In the genomic region with DNA sequence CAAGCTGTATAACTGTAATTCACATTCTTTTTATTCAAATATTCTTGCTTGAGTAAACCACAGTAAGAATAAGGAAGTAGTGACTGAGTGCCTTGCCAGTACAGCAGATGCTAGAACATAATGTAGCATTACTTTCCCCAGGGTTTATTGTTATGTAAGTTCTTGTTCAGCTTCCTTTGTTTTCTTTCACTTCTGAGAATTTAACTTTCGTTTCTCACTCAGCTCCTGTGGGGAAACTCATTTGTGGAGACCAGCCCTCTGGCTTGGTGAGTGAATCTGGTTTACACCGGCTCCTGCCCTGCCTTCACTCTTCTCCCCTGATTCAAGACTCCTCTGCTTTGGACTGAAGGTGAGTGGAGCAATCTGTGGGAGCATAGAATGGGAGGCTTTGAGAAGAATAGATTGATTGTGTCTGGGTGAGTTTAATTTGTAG, we compare ENCODE assay signal across 8 cellular contexts. TPM values are rescaled to one million over a fixed set of nuclear protein-coding genes. Genes with fewer than 3 reads are reported as not detected.
DNase-seq lines count a peak whose midpoint lies in the region; ATAC-seq and TF ChIP-seq lines count a peak whose summit lies in the region.

A gene with protein sequence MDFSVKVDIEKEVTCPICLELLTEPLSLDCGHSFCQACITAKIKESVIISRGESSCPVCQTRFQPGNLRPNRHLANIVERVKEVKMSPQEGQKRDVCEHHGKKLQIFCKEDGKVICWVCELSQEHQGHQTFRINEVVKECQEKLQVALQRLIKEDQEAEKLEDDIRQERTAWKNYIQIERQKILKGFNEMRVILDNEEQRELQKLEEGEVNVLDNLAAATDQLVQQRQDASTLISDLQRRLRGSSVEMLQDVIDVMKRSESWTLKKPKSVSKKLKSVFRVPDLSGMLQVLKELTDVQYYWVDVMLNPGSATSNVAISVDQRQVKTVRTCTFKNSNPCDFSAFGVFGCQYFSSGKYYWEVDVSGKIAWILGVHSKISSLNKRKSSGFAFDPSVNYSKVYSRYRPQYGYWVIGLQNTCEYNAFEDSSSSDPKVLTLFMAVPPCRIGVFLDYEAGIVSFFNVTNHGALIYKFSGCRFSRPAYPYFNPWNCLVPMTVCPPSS (plus strand): TSS at position 240 of the 433 bp plus-strand sequence. CDS start 6,443 bp downstream, outside the sequence.

- H3K27ac ChIP-seq in dorsolateral prefrontal cortex (peak within 1 kb of the TSS in 57 of 59 donors; percentile 4 to 93 (median 83)), lower lobe of right lung (peak within 1 kb of the TSS; percentile 94)

- POLR2A ChIA-PET in activated CD4-positive, alpha-beta T cell treated with anti-CD3 and anti-CD28 coated beads for 36 hours (lab: Charles Lee), result no interaction called here

- DNase-seq in CD1c-positive myeloid dendritic cell (ENCODE audit: extremely low spot score), result peak; percentile 84
- DNase-seq in HS-5 (ENCODE audit: low read depth), result peak; percentile 20
- peak; percentile 77 for DNase-seq in activated CD4-positive, alpha-beta T cell treated with anti-CD3 and anti-CD28 coated beads for 36 hours
- peak in 1 of 10 donors; percentile 20 for DNase-seq in dorsolateral prefrontal cortex
- peak; percentile 56 for DNase-seq in lower lobe of right lung
- DNase-seq in stimulated activated CD8-positive, alpha-beta memory T cell treated with anti-CD3 and anti-CD28 coated beads, Interleukin-12 subunit alpha, Interleukin-12 subunit beta, amount 100 ng/mL, for 1 hour (ENCODE audit: low read depth), result peak; percentile 23
- DNase-seq in T-helper 9 cell, result no peak

- ATAC-seq in GM21367 (IDR thresholded peaks at IDR 0.05; ENCODE audit: unreplicated experiment) (peak; percentile 79), lower lobe of right lung (peak; percentile 83 to 87)
- ATAC-seq in activated CD4-positive, alpha-beta T cell treated with anti-CD3 and anti-CD28 coated beads for 36 hours, result peak; percentile 81

- peak within 1 kb of the TSS; percentile 77 for H3K4me3 Mint-ChIP-seq in activated CD4-positive, alpha-beta T cell treated with anti-CD3 and anti-CD28 coated beads for 36 hours

- peak in 1 of 56 donors; percentile 14 for TF ChIP-seq CTCF in dorsolateral prefrontal cortex (IDR thresholded peaks at IDR 0.05 in 54 of 56, conservative IDR thresholded peaks at IDR 0.05 in 2 of 56; ENCODE audit: low read depth in 1 of 56, partially characterized antibody in 56 of 56)
- TF ChIP-seq CTCF in lower lobe of right lung (IDR thresholded peaks at IDR 0.05), result no peak

- intact Hi-C loops in activated CD4-positive, alpha-beta T cell treated with anti-CD3 and anti-CD28 coated beads for 36 hours (cut with DNase I, micrococcal nuclease), result loop anchor here (2.0 to 10.0 kb wide), 5 partner anchors 545 to 1081 kb away; partner anchors contain the start of genes CNGA4 (in 1 of the 2), FHIP1B (in 1 of the 2), SMPD1 (in 1 of the 2) and TAF10 (in 1 of the 2)
- intact Hi-C loops in dorsolateral prefrontal cortex (cut with DNase I) (no loop called here), lower lobe of right lung (cut with DNase I) (no loop called here)

- peaks cover 16% of the 10 kb centered on the region for H3K36me3 Mint-ChIP-seq in activated CD4-positive, alpha-beta T cell treated with anti-CD3 and anti-CD28 coated beads for 36 hours (ENCODE audit: low read depth)

- peaks cover 36% of the 10 kb centered on the region for H3K4me1 ChIP-seq in lower lobe of right lung

- peak within 1 kb of the TSS; percentile 94 for H3K27ac Mint-ChIP-seq in activated CD4-positive, alpha-beta T cell treated with anti-CD3 and anti-CD28 coated beads for 36 hours

- no peaks in the 10 kb centered on the region for H3K9me3 Mint-ChIP-seq in activated CD4-positive, alpha-beta T cell treated with anti-CD3 and anti-CD28 coated beads for 36 hours (ENCODE audit: low read depth)

- H3K27me3 ChIP-seq in dorsolateral prefrontal cortex (no peaks in the 10 kb centered on the region), lower lobe of right lung (ENCODE audit: low read depth) (no peaks in the 10 kb centered on the region)

- CTCF ChIA-PET in activated CD4-positive, alpha-beta T cell treated with anti-CD3 and anti-CD28 coated beads for 36 hours (lab: Charles Lee), result interaction anchor here (0.9 to 1.6 kb wide), 4 partner anchors 12 to 91 kb away, joined by 3 to 5 read pairs (median 4); no protein-coding TSS in a partner anchor

- peaks cover 51% of the 10 kb centered on the region for H3K4me1 Mint-ChIP-seq in activated CD4-positive, alpha-beta T cell treated with anti-CD3 and anti-CD28 coated beads for 36 hours

- peaks cover 5% of the 10 kb centered on the region for H3K36me3 ChIP-seq in lower lobe of right lung

- H3K4me3 ChIP-seq in dorsolateral prefrontal cortex (peak within 1 kb of the TSS; percentile 22 to 70 (median 49)), lower lobe of right lung (peak within 1 kb of the TSS; percentile 64)

- H3K9me3 ChIP-seq in lower lobe of right lung, result no peaks in the 10 kb centered on the region

- H3K27me3 Mint-ChIP-seq in activated CD4-positive, alpha-beta T cell treated with anti-CD3 and anti-CD28 coated beads for 36 hours, result no peaks in the 10 kb centered on the region

RNA-seq across cellular contexts. Expression of the gene that starts here (rescaled TPM):
- 100 to 1,000 TPM in 1 of 2 experiments, 10 to 100 TPM in 1; 73.4 to 101 TPM for total RNA-seq in activated CD4-positive, alpha-beta T cell treated with anti-CD3 and anti-CD28 coated beads for 36 hours
- 10 to 100 TPM; 15.5 to 93.4 (median 31.6) TPM for total RNA-seq in dorsolateral prefrontal cortex
- 224 TPM for total RNA-seq in lower lobe of right lung

Comparison
In these comparisons a context has a peak if more than half of its experiments do, and no peak if none do; other contexts are left out.
1. intact Hi-C loops: an anchor here in activated CD4-positive, alpha-beta T cell treated with anti-CD3 and anti-CD28 coated beads for 36 hours (2.0 to 10.0 kb wide); none called in dorsolateral prefrontal cortex and lower lobe of right lung.